Comparison of ENCODE assay signal across 2 cellular contexts in the genomic region with DNA sequence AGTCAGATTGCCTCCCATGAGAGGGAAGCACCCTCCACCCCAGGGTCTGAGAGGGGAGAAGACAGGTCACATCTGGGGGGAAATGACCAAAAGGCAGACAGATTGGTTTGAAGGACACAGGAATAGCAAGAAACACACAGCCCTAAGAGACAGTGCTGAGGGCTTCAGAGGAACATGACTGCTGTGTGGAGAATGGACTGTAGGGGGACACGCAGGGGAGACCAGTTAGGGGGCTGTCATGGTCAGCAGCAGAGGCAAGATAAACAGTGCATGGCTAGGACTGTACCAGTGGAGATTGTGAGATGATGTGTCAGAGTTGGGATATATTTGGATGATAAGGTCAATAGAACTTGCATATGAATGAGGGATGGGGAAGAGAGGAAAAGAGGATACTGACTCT.
TF ChIP-seq lines count a peak whose summit lies in the region.

No MANE protein-coding gene starts in this region.

TF ChIP-seq in HepG2, 621 proteins besides CTCF, POLR2A, EP300 and RAD21 (continues in another document):
- no peak for TF ChIP-seq ZSCAN21 (CRISPR knock-in tag; IDR thresholded peaks at IDR 0.05; ENCODE audit: borderline replicate concordance)
- TF ChIP-seq CENPX (CRISPR knock-in tag; IDR thresholded peaks at IDR 0.05) = no peak
- no peak for TF ChIP-seq ZNF703 (CRISPR knock-in tag; IDR thresholded peaks at IDR 0.05; ENCODE audit: borderline replicate concordance)
- TF ChIP-seq ZNF552 (CRISPR knock-in tag; IDR thresholded peaks at IDR 0.05; ENCODE audit: borderline replicate concordance) = no peak
- TF ChIP-seq HDAC6 (IDR thresholded peaks at IDR 0.05; ENCODE audit: low read depth, low read length) = no peak
- TF ChIP-seq ZNF687 (CRISPR knock-in tag; IDR thresholded peaks at IDR 0.05) = no peak
- TF ChIP-seq U2AF1 (optimal IDR thresholded peaks at IDR 0.05; ENCODE audit: low read depth, low read length) = no peak
- TF ChIP-seq, protein P1, sequence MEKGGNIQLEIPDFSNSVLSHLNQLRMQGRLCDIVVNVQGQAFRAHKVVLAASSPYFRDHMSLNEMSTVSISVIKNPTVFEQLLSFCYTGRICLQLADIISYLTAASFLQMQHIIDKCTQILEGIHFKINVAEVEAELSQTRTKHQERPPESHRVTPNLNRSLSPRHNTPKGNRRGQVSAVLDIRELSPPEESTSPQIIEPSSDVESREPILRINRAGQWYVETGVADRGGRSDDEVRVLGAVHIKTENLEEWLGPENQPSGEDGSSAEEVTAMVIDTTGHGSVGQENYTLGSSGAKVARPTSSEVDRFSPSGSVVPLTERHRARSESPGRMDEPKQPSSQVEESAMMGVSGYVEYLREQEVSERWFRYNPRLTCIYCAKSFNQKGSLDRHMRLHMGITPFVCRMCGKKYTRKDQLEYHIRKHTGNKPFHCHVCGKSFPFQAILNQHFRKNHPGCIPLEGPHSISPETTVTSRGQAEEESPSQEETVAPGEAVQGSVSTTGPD (CRISPR knock-in tag; IDR thresholded peaks at IDR 0.05) = no peak
- no peak for TF ChIP-seq THYN1 (CRISPR knock-in tag; IDR thresholded peaks at IDR 0.05; ENCODE audit: borderline replicate concordance, low read depth)
- TF ChIP-seq LRRFIP1 (CRISPR knock-in tag; conservative IDR thresholded peaks at IDR 0.05) = no peak
- TF ChIP-seq, protein P2, sequence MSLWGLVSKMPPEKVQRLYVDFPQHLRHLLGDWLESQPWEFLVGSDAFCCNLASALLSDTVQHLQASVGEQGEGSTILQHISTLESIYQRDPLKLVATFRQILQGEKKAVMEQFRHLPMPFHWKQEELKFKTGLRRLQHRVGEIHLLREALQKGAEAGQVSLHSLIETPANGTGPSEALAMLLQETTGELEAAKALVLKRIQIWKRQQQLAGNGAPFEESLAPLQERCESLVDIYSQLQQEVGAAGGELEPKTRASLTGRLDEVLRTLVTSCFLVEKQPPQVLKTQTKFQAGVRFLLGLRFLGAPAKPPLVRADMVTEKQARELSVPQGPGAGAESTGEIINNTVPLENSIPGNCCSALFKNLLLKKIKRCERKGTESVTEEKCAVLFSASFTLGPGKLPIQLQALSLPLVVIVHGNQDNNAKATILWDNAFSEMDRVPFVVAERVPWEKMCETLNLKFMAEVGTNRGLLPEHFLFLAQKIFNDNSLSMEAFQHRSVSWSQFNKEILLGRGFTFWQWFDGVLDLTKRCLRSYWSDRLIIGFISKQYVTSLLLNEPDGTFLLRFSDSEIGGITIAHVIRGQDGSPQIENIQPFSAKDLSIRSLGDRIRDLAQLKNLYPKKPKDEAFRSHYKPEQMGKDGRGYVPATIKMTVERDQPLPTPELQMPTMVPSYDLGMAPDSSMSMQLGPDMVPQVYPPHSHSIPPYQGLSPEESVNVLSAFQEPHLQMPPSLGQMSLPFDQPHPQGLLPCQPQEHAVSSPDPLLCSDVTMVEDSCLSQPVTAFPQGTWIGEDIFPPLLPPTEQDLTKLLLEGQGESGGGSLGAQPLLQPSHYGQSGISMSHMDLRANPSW (CRISPR knock-in tag; IDR thresholded peaks at IDR 0.05; ENCODE audit: borderline replicate concordance) = no peak
- TF ChIP-seq FOXK1 (CRISPR knock-in tag; IDR thresholded peaks at IDR 0.05; ENCODE audit: borderline replicate concordance, low read depth) = no peak
- TF ChIP-seq ZNF235 (CRISPR knock-in tag; IDR thresholded peaks at IDR 0.05; ENCODE audit: borderline replicate concordance) = no peak
- TF ChIP-seq ZNF567 (CRISPR knock-in tag; IDR thresholded peaks at IDR 0.05; ENCODE audit: borderline replicate concordance) = no peak
- TF ChIP-seq GLI4 (CRISPR knock-in tag; IDR thresholded peaks at IDR 0.05; ENCODE audit: borderline replicate concordance) = no peak

TF ChIP-seq in SK-N-SH treated with all-trans-retinoic acid at 6 μM for 48 hours, 23 proteins besides CTCF, POLR2A, EP300 and RAD21:
- TF ChIP-seq ZC3H10 (CRISPR knock-in tag; IDR thresholded peaks at IDR 0.05) (no peak), CSDC2 (CRISPR knock-in tag; IDR thresholded peaks at IDR 0.05) (no peak), ESRRG (CRISPR knock-in tag; IDR thresholded peaks at IDR 0.05) (no peak), ZNF565 (CRISPR knock-in tag; conservative IDR thresholded peaks at IDR 0.05; ENCODE audit: low read depth) (no peak), ZFP3 (CRISPR knock-in tag; IDR thresholded peaks at IDR 0.05) (no peak), TCF4 (CRISPR knock-in tag; IDR thresholded peaks at IDR 0.05; ENCODE audit: borderline replicate concordance) (no peak), OSR1 (CRISPR knock-in tag; IDR thresholded peaks at IDR 0.05) (no peak), CSRNP3 (CRISPR knock-in tag; IDR thresholded peaks at IDR 0.05) (no peak), ZNF8 (CRISPR knock-in tag; IDR thresholded peaks at IDR 0.05) (no peak), ISL1 (CRISPR knock-in tag; IDR thresholded peaks at IDR 0.05) (no peak), ZFP30 (CRISPR knock-in tag; IDR thresholded peaks at IDR 0.05) (no peak), GLIS3 (CRISPR knock-in tag; IDR thresholded peaks at IDR 0.05) (no peak), PPARA (CRISPR knock-in tag; IDR thresholded peaks at IDR 0.05; ENCODE audit: borderline replicate concordance) (no peak), TOX (CRISPR knock-in tag; IDR thresholded peaks at IDR 0.05; ENCODE audit: borderline replicate concordance) (no peak), ZNF70 (CRISPR knock-in tag; IDR thresholded peaks at IDR 0.05) (no peak), SNAI2 (CRISPR knock-in tag; IDR thresholded peaks at IDR 0.05) (no peak), RARB (CRISPR knock-in tag; IDR thresholded peaks at IDR 0.05) (no peak)
- TF ChIP-seq, protein P3, sequence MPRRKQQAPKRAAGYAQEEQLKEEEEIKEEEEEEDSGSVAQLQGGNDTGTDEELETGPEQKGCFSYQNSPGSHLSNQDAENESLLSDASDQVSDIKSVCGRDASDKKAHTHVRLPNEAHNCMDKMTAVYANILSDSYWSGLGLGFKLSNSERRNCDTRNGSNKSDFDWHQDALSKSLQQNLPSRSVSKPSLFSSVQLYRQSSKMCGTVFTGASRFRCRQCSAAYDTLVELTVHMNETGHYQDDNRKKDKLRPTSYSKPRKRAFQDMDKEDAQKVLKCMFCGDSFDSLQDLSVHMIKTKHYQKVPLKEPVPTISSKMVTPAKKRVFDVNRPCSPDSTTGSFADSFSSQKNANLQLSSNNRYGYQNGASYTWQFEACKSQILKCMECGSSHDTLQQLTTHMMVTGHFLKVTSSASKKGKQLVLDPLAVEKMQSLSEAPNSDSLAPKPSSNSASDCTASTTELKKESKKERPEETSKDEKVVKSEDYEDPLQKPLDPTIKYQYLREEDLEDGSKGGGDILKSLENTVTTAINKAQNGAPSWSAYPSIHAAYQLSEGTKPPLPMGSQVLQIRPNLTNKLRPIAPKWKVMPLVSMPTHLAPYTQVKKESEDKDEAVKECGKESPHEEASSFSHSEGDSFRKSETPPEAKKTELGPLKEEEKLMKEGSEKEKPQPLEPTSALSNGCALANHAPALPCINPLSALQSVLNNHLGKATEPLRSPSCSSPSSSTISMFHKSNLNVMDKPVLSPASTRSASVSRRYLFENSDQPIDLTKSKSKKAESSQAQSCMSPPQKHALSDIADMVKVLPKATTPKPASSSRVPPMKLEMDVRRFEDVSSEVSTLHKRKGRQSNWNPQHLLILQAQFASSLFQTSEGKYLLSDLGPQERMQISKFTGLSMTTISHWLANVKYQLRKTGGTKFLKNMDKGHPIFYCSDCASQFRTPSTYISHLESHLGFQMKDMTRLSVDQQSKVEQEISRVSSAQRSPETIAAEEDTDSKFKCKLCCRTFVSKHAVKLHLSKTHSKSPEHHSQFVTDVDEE (CRISPR knock-in tag; IDR thresholded peaks at IDR 0.05) = no peak
- TF ChIP-seq, protein P4, sequence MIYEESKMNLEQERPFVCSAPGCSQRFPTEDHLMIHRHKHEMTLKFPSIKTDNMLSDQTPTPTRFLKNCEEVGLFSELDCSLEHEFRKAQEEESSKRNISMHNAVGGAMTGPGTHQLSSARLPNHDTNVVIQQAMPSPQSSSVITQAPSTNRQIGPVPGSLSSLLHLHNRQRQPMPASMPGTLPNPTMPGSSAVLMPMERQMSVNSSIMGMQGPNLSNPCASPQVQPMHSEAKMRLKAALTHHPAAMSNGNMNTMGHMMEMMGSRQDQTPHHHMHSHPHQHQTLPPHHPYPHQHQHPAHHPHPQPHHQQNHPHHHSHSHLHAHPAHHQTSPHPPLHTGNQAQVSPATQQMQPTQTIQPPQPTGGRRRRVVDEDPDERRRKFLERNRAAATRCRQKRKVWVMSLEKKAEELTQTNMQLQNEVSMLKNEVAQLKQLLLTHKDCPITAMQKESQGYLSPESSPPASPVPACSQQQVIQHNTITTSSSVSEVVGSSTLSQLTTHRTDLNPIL (CRISPR knock-in tag; IDR thresholded peaks at IDR 0.05; ENCODE audit: low read depth) = no peak
